Comparison of ENCODE assay signal across 9 cellular contexts in genomic region chr3:179149951-179150350, GRCh38. TPM values are rescaled to one million over a fixed set of nuclear protein-coding genes. Genes with fewer than 3 reads are reported as not detected.
DNase-seq lines count a peak whose midpoint lies in the region; ATAC-seq, FAIRE-seq and TF ChIP-seq lines count a peak whose summit lies in the region.
"Had no signal": no experiment of that assay in that cellular context is flagged by ENCODE, and none has a peak within 500 bp of the region (broad histone marks: within the 10 kb centered on the region; RNA-seq: fewer than 3 reads in every experiment).

No MANE protein-coding gene starts in this region.

- ATAC-seq in activated T-cell treated with anti-CD3 and anti-CD28 coated beads, Interleukin-2, amount 50 U/mL, for 72 hours (replicated peaks in 1 of 2) = no peak
- ATAC-seq in right lobe of liver (no peak), GM18909 (IDR thresholded peaks at IDR 0.05; ENCODE audit: poor library complexity, unreplicated experiment) (no peak)

- DNase-seq in activated T-cell treated with anti-CD3 and anti-CD28 coated beads, Interleukin-2, amount 50 U/mL, for 72 hours = no peak
- DNase-seq in activated T-cell treated with anti-CD3 and anti-CD28 coated beads, Interleukin-2, amount 50 U/mL, for 48 hours = no peak
- DNase-seq in adipocyte (ENCODE audit: low read depth) = no peak
- no peak for DNase-seq in right lobe of liver
- no peak for DNase-seq in type B pancreatic cell (ENCODE audit: extremely low spot score, unreplicated experiment)
- no peak for DNase-seq in NCI-H1092 treated with DMSO at 0.1 percent for 48 hours (lab: John Stamatoyannopoulos, UW)
- DNase-seq in frontal cortex (ENCODE audit: low spot score in 2 of 2) = no peak
- DNase-seq: SW 1271 had no signal

- H3K4me1 Mint-ChIP-seq in activated T-cell treated with anti-CD3 and anti-CD28 coated beads, Interleukin-2, amount 50 U/mL, for 72 hours (ENCODE audit: low read depth) = peaks cover 48% of the 10 kb centered on the region
- peaks cover 18% of the 10 kb centered on the region for H3K4me1 Mint-ChIP-seq in type B pancreatic cell (ENCODE audit: unreplicated experiment)

- no peaks in the 10 kb centered on the region for H3K9me3 Mint-ChIP-seq in activated T-cell treated with anti-CD3 and anti-CD28 coated beads, Interleukin-2, amount 50 U/mL, for 72 hours
- no peaks in the 10 kb centered on the region for H3K9me3 Mint-ChIP-seq in type B pancreatic cell

- H3K4me3 ChIP-seq in adipocyte (ENCODE audit: low read length) (peak overlapping the region; percentile 94), right lobe of liver (peak overlapping the region in 2 of 3 donors; percentile 89 to 90)

- H3K36me3 Mint-ChIP-seq in activated T-cell treated with anti-CD3 and anti-CD28 coated beads, Interleukin-2, amount 50 U/mL, for 72 hours (ENCODE audit: insufficient read depth in 2 of 2) = peaks cover 0 to 3% of the 10 kb centered on the region in 2 donors
- no peaks in the 10 kb centered on the region for H3K36me3 Mint-ChIP-seq in type B pancreatic cell

- H3K27ac Mint-ChIP-seq in activated T-cell treated with anti-CD3 and anti-CD28 coated beads, Interleukin-2, amount 50 U/mL, for 72 hours = peak overlapping the region; percentile 98
- H3K27ac Mint-ChIP-seq in type B pancreatic cell = peak overlapping the region; percentile 97

- H3K36me3 ChIP-seq in adipocyte (ENCODE audit: control insufficient read depth, insufficient read depth, low read length, severe bottlenecking) (no peaks in the 10 kb centered on the region), right lobe of liver (no peaks in the 10 kb centered on the region)

- TF ChIP-seq CTCF in right lobe of liver (IDR thresholded peaks at IDR 0.05) (no peak), type B pancreatic cell (conservative IDR thresholded peaks at IDR 0.05) (no peak)

- peaks cover 17% of the 10 kb centered on the region for H3K4me1 ChIP-seq in adipocyte (ENCODE audit: control insufficient read depth, insufficient read depth, low read length)
- peaks cover 0 to 6% (median 0%) of the 10 kb centered on the region in 4 donors for H3K4me1 ChIP-seq in right lobe of liver

- 20% methylated on average over 4 of the region's 4 CpGs for WGBS in right lobe of liver (ENCODE audit: insufficient coverage, low coverage, low lambda C conversion rate, missing lambda C conversion rate)

- intact Hi-C loops in right lobe of liver (cut with DNase I) = loop anchor here in 1 of 2 donors (5.0 kb wide), 1 partner anchor 167 kb away; no protein-coding TSS in a partner anchor

- H3K9me3 ChIP-seq in adipocyte (ENCODE audit: control insufficient read depth, low read length) (no peaks in the 10 kb centered on the region), right lobe of liver (no peaks in the 10 kb centered on the region)

- FAIRE-seq in frontal cortex (lab: Jason Lieb, UNC) = no peak

- no peak for TF ChIP-seq POLR2A in right lobe of liver (IDR thresholded peaks at IDR 0.05)

- peak overlapping the region; percentile 94 to 98 for H3K4me3 Mint-ChIP-seq in activated T-cell treated with anti-CD3 and anti-CD28 coated beads, Interleukin-2, amount 50 U/mL, for 72 hours
- peak overlapping the region; percentile 95 for H3K4me3 Mint-ChIP-seq in type B pancreatic cell

- no peaks in the 10 kb centered on the region for H3K27me3 ChIP-seq in adipocyte (replicated peaks; ENCODE audit: control insufficient read depth, insufficient read depth, low read length)
- no peaks in the 10 kb centered on the region for H3K27me3 ChIP-seq in right lobe of liver

- no peaks in the 10 kb centered on the region for H3K27me3 Mint-ChIP-seq in activated T-cell treated with anti-CD3 and anti-CD28 coated beads, Interleukin-2, amount 50 U/mL, for 72 hours (ENCODE audit: low read depth)
- no peaks in the 10 kb centered on the region for H3K27me3 Mint-ChIP-seq in type B pancreatic cell

- H3K27ac ChIP-seq in right lobe of liver = peak overlapping the region in 2 of 3 donors; percentile 93 to 96

- peak overlapping the region; percentile 98 for H3K9ac ChIP-seq in adipocyte (ENCODE audit: low read length)

RNA-seq across cellular contexts. Expression of gene PIK3CA, which starts 1.8 kb away (rescaled TPM):
- 10 to 100 TPM; 19.2 to 25.6 TPM for total RNA-seq in activated T-cell treated with anti-CD3 and anti-CD28 coated beads, Interleukin-2, amount 50 U/mL, for 72 hours
- total RNA-seq in right lobe of liver (10 to 100 TPM in 3 of 6 experiments, 1 to 10 TPM in 3; 6.5 to 13.1 (median 11.2) TPM), type B pancreatic cell (ENCODE audit: low replicate concordance) (16.0 and 17.6 TPM in 2 replicates), frontal cortex (74.6 TPM)
